11 cellular contexts compared by ENCODE assay signal in genomic region chr7:30789334-30789711, GRCh38. TPM values are rescaled to one million over a fixed set of nuclear protein-coding genes. Genes with fewer than 3 reads are reported as not detected.
DNase-seq lines count a peak whose midpoint lies in the region; ATAC-seq and TF ChIP-seq lines count a peak whose summit lies in the region.
"Had no signal": no experiment of that assay in that cellular context is flagged by ENCODE, and none has a peak within 500 bp of the region (broad histone marks: within the 10 kb centered on the region; RNA-seq: fewer than 3 reads in every experiment).

No MANE protein-coding gene starts in this region.

- TF ChIP-seq CTCF in HFFc6 (IDR thresholded peaks at IDR 0.05) = no peak
- no peak for TF ChIP-seq CTCF in heart right ventricle (IDR thresholded peaks at IDR 0.05)
- no peak for TF ChIP-seq CTCF in uterus (IDR thresholded peaks at IDR 0.05)

- WGBS in heart right ventricle, 2 donors = 74 to 82% methylated on average over 3 of the region's 3 CpGs

- no peak overlapping the region for H3K4me3 ChIP-seq in heart right ventricle
- no peak overlapping the region for H3K4me3 ChIP-seq in uterus

- H3K4me1 Mint-ChIP-seq in HFFc6 (ENCODE audit: low read depth) = peaks cover 30% of the 10 kb centered on the region
- H3K4me1 Mint-ChIP-seq: central memory CD8-positive, alpha-beta T cell; IgD-negative memory B cell had no signal

- no peak for TF ChIP-seq POLR2A in uterus (IDR thresholded peaks at IDR 0.05)

- intact Hi-C loops in heart right ventricle (cut with DNase I) = no loop called here
- intact Hi-C loops in uterus (cut with DNase I; ENCODE audit: low total_unique reads) = no loop called here

- H3K27ac ChIP-seq in heart right ventricle (peak overlapping the region in 4 of 10 donors; percentile 13 to 41 (median 23)), uterus (no peak overlapping the region)
- H3K27ac ChIP-seq: neutrophil had no signal

- no peaks in the 10 kb centered on the region for H3K9me3 ChIP-seq in heart right ventricle
- H3K9me3 ChIP-seq in uterus = no peaks in the 10 kb centered on the region
- H3K9me3 ChIP-seq: neutrophil had no signal

- peaks cover 0 to 15% (median 0%) of the 10 kb centered on the region in 9 donors for H3K4me1 ChIP-seq in heart right ventricle
- H3K4me1 ChIP-seq in uterus = no peaks in the 10 kb centered on the region

- peak in 7 of 8 donors; percentile 54 to 96 (median 80) for ATAC-seq in heart right ventricle
- no peak for ATAC-seq in GM21360 (IDR thresholded peaks at IDR 0.05; ENCODE audit: unreplicated experiment)

- no peak overlapping the region for H3K4me3 Mint-ChIP-seq in HFFc6
- H3K4me3 Mint-ChIP-seq: central memory CD8-positive, alpha-beta T cell; IgD-negative memory B cell had no signal

- peaks cover 18% of the 10 kb centered on the region for H3K36me3 Mint-ChIP-seq in HFFc6 (ENCODE audit: low read depth)
- H3K36me3 Mint-ChIP-seq: IgD-negative memory B cell had no signal

- peak overlapping the region; percentile 87 for H3K27ac Mint-ChIP-seq in HFFc6
- H3K27ac Mint-ChIP-seq: IgD-negative memory B cell had no signal

- H3K27me3 Mint-ChIP-seq in HFFc6 (ENCODE audit: insufficient read depth) = peaks cover 2% of the 10 kb centered on the region
- H3K27me3 Mint-ChIP-seq: central memory CD8-positive, alpha-beta T cell; IgD-negative memory B cell had no signal

- no peaks in the 10 kb centered on the region for H3K9me3 Mint-ChIP-seq in HFFc6
- H3K9me3 Mint-ChIP-seq: central memory CD8-positive, alpha-beta T cell; IgD-negative memory B cell had no signal

- no peaks in the 10 kb centered on the region for H3K27me3 ChIP-seq in heart right ventricle
- H3K27me3 ChIP-seq in uterus = no peaks in the 10 kb centered on the region
- H3K27me3 ChIP-seq: neutrophil had no signal

- H3K36me3 ChIP-seq in heart right ventricle (peaks cover 0 to 82% (median 8%) of the 10 kb centered on the region in 9 donors), uterus (no peaks in the 10 kb centered on the region)
- H3K36me3 ChIP-seq: neutrophil had no signal

- DNase-seq in HFFc6 (peak; percentile 87), amniotic stem cell (lab: John Stamatoyannopoulos, UW) (peak; percentile 21), heart right ventricle (no peak), stromal cell of bone marrow (ENCODE audit: low read depth) (peak; percentile 93), uterus (no peak), D341Med (ENCODE audit: low spot score) (no peak)
- DNase-seq: GDM1 had no signal

RNA-seq across cellular contexts. Expression of gene MINDY4, which starts 18.1 kb away (rescaled TPM):
- total RNA-seq in HFFc6 (2021; fragmentation: NEBNext Ultra II Directional; extraction: Animal tissue kit (Norgen Biotek cat#: 25700)) = 1 to 10 TPM; 2.3 to 3.3 (median 2.6) TPM
- total RNA-seq in heart right ventricle = 1 to 10 TPM; 2.1 to 5.4 (median 3.2) TPM
- 1 to 10 TPM; 1.9 to 2.4 TPM for polyA plus RNA-seq in heart right ventricle
- 10 to 100 TPM; 14.7 to 23.8 (median 16.9) TPM for total RNA-seq in uterus

RNA-seq across cellular contexts. Expression of gene INMT, which starts 37.4 kb away (rescaled TPM):
- not detected for total RNA-seq in HFFc6 (2021; fragmentation: NEBNext Ultra II Directional; extraction: Animal tissue kit (Norgen Biotek cat#: 25700))
- total RNA-seq in heart right ventricle (10 to 100 TPM; 12.3 to 57.3 (median 26.9) TPM), uterus (10 to 100 TPM in 3 of 4 donors, 1 to 10 TPM in 1; 6.5 to 29.2 (median 20.0) TPM)
- polyA plus RNA-seq in heart right ventricle = 10 to 100 TPM; 14.2 to 56.3 TPM
- polyA plus RNA-seq: IgD-negative memory B cell had no signal

Comparison
In these comparisons a context has a peak if more than half of its experiments do, and no peak if none do; other contexts are left out.
1. DNase-seq: peak in HFFc6 (single experiment), amniotic stem cell (single experiment) and stromal cell of bone marrow (single experiment); none in heart right ventricle (0 of 2), uterus (0 of 2) and D341Med (single experiment).
2. RNA of gene INMT, which starts 37.4 kb away (total RNA-seq): 6.5 to 29.2 TPM in uterus and 12.3 to 57.3 TPM in heart right ventricle; not detected in HFFc6; every median in the first group is over 4 times any median in the second.